ENCODE assay signal across 13 cellular contexts in genomic region chr13:109126973-109127615, GRCh38.
"Had no signal": no experiment of that assay in that cellular context is flagged by ENCODE, and none has a peak within 500 bp of the region (broad histone marks: within the 10 kb centered on the region; RNA-seq: fewer than 3 reads in every experiment).

No MANE protein-coding gene starts in this region.

- DNase-seq: activated gamma-delta T cell treated with Interleukin-2 at 50 U/mL for 16 hours; activated T-cell treated with anti-CD3 and anti-CD28 coated beads, Interleukin-2, amount 50 U/mL, for 1 hour; cerebellar nuclear complex; cortex of kidney; left ventricle myocardium inferior; mammary epithelial cell; sigmoid colon; stimulated activated CD4-positive, alpha-beta T cell treated with anti-CD3 and anti-CD28 coated beads, Interleukin-15, amount 100 ng/mL, for 24 hours; stomach; T-helper 1 cell; transverse colon had no signal

- ATAC-seq: pancreas; stimulated activated memory B cell treated with anti-CD40 and anti-IgM and Interleukin-4, amounts not matched to agents 10 μg/mL and 1 μg/mL and 100 μg/mL, for 72 hours had no signal
